Comparison of ENCODE assay signal across 19 cellular contexts in the genomic region with DNA sequence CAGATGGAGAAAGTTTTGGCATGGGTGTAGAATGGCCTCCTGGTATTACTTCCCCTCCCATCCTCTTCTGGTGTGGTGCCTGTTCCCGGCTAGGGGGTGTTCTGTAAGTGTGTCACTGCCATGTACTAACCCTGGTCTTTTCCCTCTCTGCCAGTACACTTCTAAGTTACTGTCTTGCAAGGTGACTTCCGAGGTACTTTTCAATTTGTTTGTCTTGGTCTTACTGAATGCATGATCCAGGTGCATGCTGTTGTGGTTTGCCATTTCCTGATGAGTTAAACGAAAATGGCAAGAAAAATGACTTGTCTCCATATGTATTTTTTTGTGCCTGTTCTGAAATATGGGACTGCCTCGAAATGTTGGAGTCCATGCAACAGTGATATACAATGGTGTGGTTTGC. TPM values are rescaled to one million over a fixed set of nuclear protein-coding genes. Genes with fewer than 3 reads are reported as not detected.
DNase-seq lines count a peak whose midpoint lies in the region; ATAC-seq lines count a peak whose summit lies in the region.
"Had no signal": no experiment of that assay in that cellular context is flagged by ENCODE, and none has a peak within 500 bp of the region (broad histone marks: within the 10 kb centered on the region; RNA-seq: fewer than 3 reads in every experiment).

No MANE protein-coding gene starts in this region.

- H3K9me3 Mint-ChIP-seq in CD4-positive, CD25-positive, alpha-beta regulatory T cell: no peaks in the 10 kb centered on the region
- H3K9me3 Mint-ChIP-seq in activated T-helper 2 cell treated with anti-CD3 and anti-CD28 coated beads, Interferon-gamma antibody, Interleukin-2, Interleukin-4, amounts not matched to agents 10 μg/mL and 5 μg/mL and 100 μg/mL, durations not matched to agents 14 hours and 24 hours and 36 hours: no peaks in the 10 kb centered on the region
- H3K9me3 Mint-ChIP-seq in effector memory CD8-positive, alpha-beta T cell: no peaks in the 10 kb centered on the region
- H3K9me3 Mint-ChIP-seq: GM23338 had no signal

- H3K27ac Mint-ChIP-seq in CD4-positive, CD25-positive, alpha-beta regulatory T cell: peak overlapping the region; percentile 16 to 89 (median 73)
- H3K27ac Mint-ChIP-seq in activated T-helper 2 cell treated with anti-CD3 and anti-CD28 coated beads, Interferon-gamma antibody, Interleukin-2, Interleukin-4, amounts not matched to agents 10 μg/mL and 5 μg/mL and 100 μg/mL, durations not matched to agents 14 hours and 24 hours and 36 hours: peak overlapping the region; percentile 42
- H3K27ac Mint-ChIP-seq in effector memory CD8-positive, alpha-beta T cell: peak overlapping the region in 1 of 2 donors; percentile 70
- H3K27ac Mint-ChIP-seq: GM23338 had no signal

- peaks cover 9% of the 10 kb centered on the region for H3K36me3 ChIP-seq in CD4-positive, CD25-positive, alpha-beta regulatory T cell (ENCODE audit: control insufficient read depth, insufficient read depth, low read length)
- H3K36me3 ChIP-seq in HAP-1 (replicated peaks): no peaks in the 10 kb centered on the region
- H3K36me3 ChIP-seq: ovary, WERI-Rb-1 had no signal

- intact Hi-C loops in activated T-helper 2 cell treated with anti-CD3 and anti-CD28 coated beads, Interferon-gamma antibody, Interleukin-2, Interleukin-4, amounts not matched to agents 10 μg/mL and 5 μg/mL and 100 μg/mL, durations not matched to agents 14 hours and 24 hours and 36 hours (cut with micrococcal nuclease): no loop called here

- H3K27ac ChIP-seq in CD4-positive, CD25-positive, alpha-beta regulatory T cell (ENCODE audit: insufficient read depth, low read length, poor library complexity, severe bottlenecking): no peak overlapping the region
- H3K27ac ChIP-seq: ovary, WERI-Rb-1 had no signal

- H3K4me3 ChIP-seq in CD4-positive, CD25-positive, alpha-beta regulatory T cell (ENCODE audit: low read depth, low read length): peak overlapping the region; percentile 20
- no peak overlapping the region for H3K4me3 ChIP-seq in HAP-1
- H3K4me3 ChIP-seq: GM23338, heart left ventricle, ovary had no signal

- peaks cover 33% of the 10 kb centered on the region for H3K4me1 ChIP-seq in CD4-positive, CD25-positive, alpha-beta regulatory T cell (ENCODE audit: control insufficient read depth, insufficient read depth, low read length, poor library complexity, severe bottlenecking)
- peaks cover 4% of the 10 kb centered on the region; the same call in 1 of the 2 replicates for H3K4me1 ChIP-seq in HAP-1

- H3K4me1 Mint-ChIP-seq in CD4-positive, CD25-positive, alpha-beta regulatory T cell: peaks cover 27 to 56% (median 52%) of the 10 kb centered on the region in 4 donors
- peaks cover 72% of the 10 kb centered on the region for H3K4me1 Mint-ChIP-seq in activated T-helper 2 cell treated with anti-CD3 and anti-CD28 coated beads, Interferon-gamma antibody, Interleukin-2, Interleukin-4, amounts not matched to agents 10 μg/mL and 5 μg/mL and 100 μg/mL, durations not matched to agents 14 hours and 24 hours and 36 hours (ENCODE audit: low read depth)
- peaks cover 17 to 23% of the 10 kb centered on the region in 2 donors for H3K4me1 Mint-ChIP-seq in effector memory CD8-positive, alpha-beta T cell (ENCODE audit: low read depth in 2 of 2)

- ATAC-seq in CD4-positive, CD25-positive, alpha-beta regulatory T cell (ENCODE audit: low read depth in 2 of 2): no peak
- peak; percentile 57 for ATAC-seq in GM18502 (IDR thresholded peaks at IDR 0.05; ENCODE audit: poor library complexity, unreplicated experiment)
- ATAC-seq in HG03045 (IDR thresholded peaks at IDR 0.05; ENCODE audit: unreplicated experiment): peak; percentile 40
- ATAC-seq in GM18907 (IDR thresholded peaks at IDR 0.05; ENCODE audit: unreplicated experiment): no peak
- ATAC-seq in effector memory CD8-positive, alpha-beta T cell (replicated peaks): no peak
- ATAC-seq: esophagus mucosa, GM23338 had no signal

- in situ Hi-C loops in HAP-1 (cut with MboI; ENCODE audit: low sequenced_read_pairs): loop anchor here (25.0 kb wide), 1 partner anchor 575 kb away; no protein-coding TSS in a partner anchor

- H3K36me3 Mint-ChIP-seq in CD4-positive, CD25-positive, alpha-beta regulatory T cell: peaks cover 36% of the 10 kb centered on the region
- H3K36me3 Mint-ChIP-seq in activated T-helper 2 cell treated with anti-CD3 and anti-CD28 coated beads, Interferon-gamma antibody, Interleukin-2, Interleukin-4, amounts not matched to agents 10 μg/mL and 5 μg/mL and 100 μg/mL, durations not matched to agents 14 hours and 24 hours and 36 hours (ENCODE audit: low read depth): peaks cover 68% of the 10 kb centered on the region
- peaks cover 5% of the 10 kb centered on the region for H3K36me3 Mint-ChIP-seq in effector memory CD8-positive, alpha-beta T cell (ENCODE audit: insufficient read depth)

- no peaks in the 10 kb centered on the region for H3K27me3 ChIP-seq in CD4-positive, CD25-positive, alpha-beta regulatory T cell (ENCODE audit: control insufficient read depth, insufficient read depth, low read length)
- H3K27me3 ChIP-seq in HAP-1 (ENCODE audit: low read depth): no peaks in the 10 kb centered on the region
- H3K27me3 ChIP-seq: heart left ventricle, ovary had no signal

- no peaks in the 10 kb centered on the region for H3K27me3 Mint-ChIP-seq in CD4-positive, CD25-positive, alpha-beta regulatory T cell
- H3K27me3 Mint-ChIP-seq in activated T-helper 2 cell treated with anti-CD3 and anti-CD28 coated beads, Interferon-gamma antibody, Interleukin-2, Interleukin-4, amounts not matched to agents 10 μg/mL and 5 μg/mL and 100 μg/mL, durations not matched to agents 14 hours and 24 hours and 36 hours (ENCODE audit: low read depth): no peaks in the 10 kb centered on the region
- no peaks in the 10 kb centered on the region for H3K27me3 Mint-ChIP-seq in effector memory CD8-positive, alpha-beta T cell

- H3K4me3 Mint-ChIP-seq in CD4-positive, CD25-positive, alpha-beta regulatory T cell: peak overlapping the region in 3 of 4 donors; percentile 22 to 66 (median 44)
- peak overlapping the region; percentile 26 for H3K4me3 Mint-ChIP-seq in activated T-helper 2 cell treated with anti-CD3 and anti-CD28 coated beads, Interferon-gamma antibody, Interleukin-2, Interleukin-4, amounts not matched to agents 10 μg/mL and 5 μg/mL and 100 μg/mL, durations not matched to agents 14 hours and 24 hours and 36 hours (ENCODE audit: low read depth)
- H3K4me3 Mint-ChIP-seq in effector memory CD8-positive, alpha-beta T cell: no peak overlapping the region
- H3K4me3 Mint-ChIP-seq: GM23338 had no signal

- no peaks in the 10 kb centered on the region for H3K9me3 ChIP-seq in CD4-positive, CD25-positive, alpha-beta regulatory T cell (ENCODE audit: control insufficient read depth in 2 of 2, low read length in 2 of 2)
- no peaks in the 10 kb centered on the region for H3K9me3 ChIP-seq in HAP-1
- H3K9me3 ChIP-seq: heart left ventricle, ovary had no signal

- peak in 1 of 3 donors; percentile 43 for DNase-seq in CD4-positive, CD25-positive, alpha-beta regulatory T cell
- DNase-seq in activated T-helper 2 cell treated with anti-CD3 and anti-CD28 coated beads, Interferon-gamma antibody, Interleukin-2, Interleukin-4, amounts not matched to agents 10 μg/mL and 5 μg/mL and 100 μg/mL, durations not matched to agents 14 hours and 24 hours and 36 hours (ENCODE audit: low spot score): no peak
- no peak for DNase-seq in HAP-1 (ENCODE audit: low spot score in 2 of 2)
- no peak for DNase-seq in effector memory CD8-positive, alpha-beta T cell
- DNase-seq: activated T-cell treated with anti-CD3 and anti-CD28 coated beads, Interleukin-2, amount 50 U/mL, for 1 hour; heart left ventricle; NCI-H1930; NCI-H526; ovary; WERI-Rb-1 had no signal

RNA-seq across cellular contexts. Expression of gene C9orf152, which starts 46.0 kb away (rescaled TPM):
- not detected for total RNA-seq in CD4-positive, CD25-positive, alpha-beta regulatory T cell
- not detected for polyA plus RNA-seq in CD4-positive, CD25-positive, alpha-beta regulatory T cell
- total RNA-seq in activated T-helper 2 cell treated with anti-CD3 and anti-CD28 coated beads, Interferon-gamma antibody, Interleukin-2, Interleukin-4, amounts not matched to agents 10 μg/mL and 5 μg/mL and 100 μg/mL, durations not matched to agents 14 hours and 24 hours and 36 hours: not detected in 2 replicates
- total RNA-seq: GM23338, heart left ventricle, kidney epithelial cell, mononuclear cell, subcutaneous adipose tissue had no signal
- polyA plus RNA-seq: BJ, GM23338, heart left ventricle had no signal

Comparison
In these comparisons a context has a peak if more than half of its experiments do, and no peak if none do; other contexts are left out.
1. ATAC-seq: peak in GM18502 (single experiment) and HG03045 (single experiment); none in CD4-positive, CD25-positive, alpha-beta regulatory T cell (0 of 2), GM18907 (single experiment) and effector memory CD8-positive, alpha-beta T cell (single experiment).
2. H3K4me3 Mint-ChIP-seq: peak in CD4-positive, CD25-positive, alpha-beta regulatory T cell (3 of 4) and activated T-helper 2 cell treated with anti-CD3 and anti-CD28 coated beads, Interferon-gamma antibody, Interleukin-2, Interleukin-4, amounts not matched to agents 10 μg/mL and 5 μg/mL and 100 μg/mL, durations not matched to agents 14 hours and 24 hours and 36 hours (single experiment); none in effector memory CD8-positive, alpha-beta T cell (0 of 2).